In the genomic region with DNA sequence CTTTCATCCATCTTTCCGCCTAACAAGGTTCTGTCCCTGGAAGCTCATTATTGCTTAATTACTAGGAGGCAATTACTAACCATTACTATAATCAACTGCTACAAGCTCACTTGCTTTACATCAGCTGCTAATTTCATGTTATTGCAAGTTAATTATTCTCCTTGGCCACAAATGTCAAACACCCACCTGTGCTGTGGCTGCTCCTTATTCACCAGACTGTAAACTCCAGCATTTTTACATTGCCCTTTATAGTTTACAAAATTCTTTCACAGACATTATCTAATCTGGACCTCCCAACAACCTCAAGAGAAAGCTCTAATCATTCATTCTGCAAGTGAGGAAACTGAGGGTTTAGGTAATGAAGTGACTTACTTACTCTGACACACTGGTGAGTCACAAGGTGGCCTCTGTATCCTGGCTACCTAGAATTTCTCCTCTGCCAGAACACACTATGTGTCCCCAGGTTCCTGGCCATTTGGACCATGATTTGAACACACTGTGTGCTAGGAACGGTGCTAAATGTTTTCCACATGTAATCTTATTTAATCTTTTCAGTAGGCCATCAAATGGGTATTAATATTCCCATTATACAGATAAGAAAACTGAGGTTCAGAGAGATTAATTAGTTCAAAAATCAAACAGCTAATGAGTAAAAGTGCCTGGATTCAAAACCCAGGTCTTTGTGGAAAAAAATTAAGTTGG, we compare ENCODE assay signal across 14 cellular contexts.
DNase-seq lines count a peak whose midpoint lies in the region; ATAC-seq, FAIRE-seq and TF ChIP-seq lines count a peak whose summit lies in the region.
"Had no signal": no experiment of that assay in that cellular context is flagged by ENCODE, and none has a peak within 500 bp of the region (broad histone marks: within the 10 kb centered on the region; RNA-seq: fewer than 3 reads in every experiment).

No MANE protein-coding gene starts in this region.

- WGBS in lower leg skin, 2 donors: 87 to 94% methylated on average over 2 of the region's 2 CpGs

- no peak overlapping the region for H3K4me3 Mint-ChIP-seq in T-helper 2 cell treated with Interferon-gamma antibody and Interleukin-4, amounts not matched to agents 5 μg/mL and 100 μg/mL, for 36 hours
- H3K4me3 Mint-ChIP-seq in progenitor cell of endocrine pancreas (ENCODE audit: low read depth): no peak overlapping the region
- H3K4me3 Mint-ChIP-seq: H9 had no signal

- no peaks in the 10 kb centered on the region for H3K9me3 Mint-ChIP-seq in T-helper 2 cell treated with Interferon-gamma antibody and Interleukin-4, amounts not matched to agents 5 μg/mL and 100 μg/mL, for 36 hours
- no peaks in the 10 kb centered on the region for H3K9me3 Mint-ChIP-seq in progenitor cell of endocrine pancreas (ENCODE audit: low read depth)
- H3K9me3 Mint-ChIP-seq: H9 had no signal

- no peak overlapping the region for H3K27ac Mint-ChIP-seq in T-helper 2 cell treated with Interferon-gamma antibody and Interleukin-4, amounts not matched to agents 5 μg/mL and 100 μg/mL, for 36 hours
- H3K27ac Mint-ChIP-seq in progenitor cell of endocrine pancreas: peak overlapping the region; percentile 15
- H3K27ac Mint-ChIP-seq: H9 had no signal

- peaks cover 47% of the 10 kb centered on the region for H3K4me1 Mint-ChIP-seq in T-helper 2 cell treated with Interferon-gamma antibody and Interleukin-4, amounts not matched to agents 5 μg/mL and 100 μg/mL, for 36 hours (ENCODE audit: low read depth)
- H3K4me1 Mint-ChIP-seq in progenitor cell of endocrine pancreas (ENCODE audit: low read depth): peaks cover 30% of the 10 kb centered on the region

- TF ChIP-seq CTCF in progenitor cell of endocrine pancreas (IDR thresholded peaks at IDR 0.05; ENCODE audit: unreplicated experiment) (no peak), lower leg skin (IDR thresholded peaks at IDR 0.05) (no peak)

- no peak overlapping the region for H3K4me3 ChIP-seq in lower leg skin (ENCODE audit: low read depth, poor library complexity, severe bottlenecking)
- H3K4me3 ChIP-seq: SJCRH30, testis had no signal

- DNase-seq in activated CD4-positive, alpha-beta T cell treated with anti-CD3 and anti-CD28 coated beads, Interleukin-2, amount 50 U/mL, for 48 hours: peak; percentile 19 to 47
- DNase-seq in activated CD4-positive, alpha-beta T cell treated with anti-CD3 and anti-CD28 coated beads, Interleukin-2, amount 50 U/mL, for 4 hours: no peak
- no peak for DNase-seq in H54 (ENCODE audit: insufficient read length, low spot score)
- peak; percentile 39 for DNase-seq in T-helper 2 cell treated with Interferon-gamma antibody and Interleukin-4, amounts not matched to agents 5 μg/mL and 100 μg/mL, for 36 hours (ENCODE audit: low spot score)
- DNase-seq in progenitor cell of endocrine pancreas (ENCODE audit: low spot score, unreplicated experiment): no peak
- DNase-seq in ureter (ENCODE audit: low spot score): no peak
- no peak for DNase-seq in lower leg skin (ENCODE audit: low spot score in 2 of 2)
- DNase-seq: effector CD8-positive, alpha-beta T cell; GF-D8; H9; SJCRH30; testis had no signal

- H3K36me3 Mint-ChIP-seq in T-helper 2 cell treated with Interferon-gamma antibody and Interleukin-4, amounts not matched to agents 5 μg/mL and 100 μg/mL, for 36 hours (ENCODE audit: low read depth): peaks cover 2% of the 10 kb centered on the region
- no peaks in the 10 kb centered on the region for H3K36me3 Mint-ChIP-seq in progenitor cell of endocrine pancreas (ENCODE audit: insufficient read depth)

- peak; percentile 6 for FAIRE-seq in H54 (lab: Jason Lieb, UNC)
- FAIRE-seq: TTC549 had no signal

- ATAC-seq in GM21825 (IDR thresholded peaks at IDR 0.05; ENCODE audit: unreplicated experiment): no peak

- intact Hi-C loops in lower leg skin (cut with DNase I; ENCODE audit: low total_unique reads): no loop called here

- TF ChIP-seq POLR2A in H54 (IDR thresholded peaks at IDR 0.05; ENCODE audit: low read depth, low read length) (no peak), lower leg skin (IDR thresholded peaks at IDR 0.05) (no peak)

- no peaks in the 10 kb centered on the region for H3K27me3 Mint-ChIP-seq in T-helper 2 cell treated with Interferon-gamma antibody and Interleukin-4, amounts not matched to agents 5 μg/mL and 100 μg/mL, for 36 hours (ENCODE audit: low read depth)
- H3K27me3 Mint-ChIP-seq in progenitor cell of endocrine pancreas: no peaks in the 10 kb centered on the region

Comparison
In these comparisons a context has a peak if more than half of its experiments do, and no peak if none do; other contexts are left out.
1. DNase-seq: peak in activated CD4-positive, alpha-beta T cell treated with anti-CD3 and anti-CD28 coated beads, Interleukin-2, amount 50 U/mL, for 48 hours (2 of 2) and T-helper 2 cell treated with Interferon-gamma antibody and Interleukin-4, amounts not matched to agents 5 μg/mL and 100 μg/mL, for 36 hours (single experiment); none in activated CD4-positive, alpha-beta T cell treated with anti-CD3 and anti-CD28 coated beads, Interleukin-2, amount 50 U/mL, for 4 hours (0 of 2), H54 (single experiment), progenitor cell of endocrine pancreas (single experiment), ureter (single experiment) and lower leg skin (0 of 2).